In the genomic region with DNA sequence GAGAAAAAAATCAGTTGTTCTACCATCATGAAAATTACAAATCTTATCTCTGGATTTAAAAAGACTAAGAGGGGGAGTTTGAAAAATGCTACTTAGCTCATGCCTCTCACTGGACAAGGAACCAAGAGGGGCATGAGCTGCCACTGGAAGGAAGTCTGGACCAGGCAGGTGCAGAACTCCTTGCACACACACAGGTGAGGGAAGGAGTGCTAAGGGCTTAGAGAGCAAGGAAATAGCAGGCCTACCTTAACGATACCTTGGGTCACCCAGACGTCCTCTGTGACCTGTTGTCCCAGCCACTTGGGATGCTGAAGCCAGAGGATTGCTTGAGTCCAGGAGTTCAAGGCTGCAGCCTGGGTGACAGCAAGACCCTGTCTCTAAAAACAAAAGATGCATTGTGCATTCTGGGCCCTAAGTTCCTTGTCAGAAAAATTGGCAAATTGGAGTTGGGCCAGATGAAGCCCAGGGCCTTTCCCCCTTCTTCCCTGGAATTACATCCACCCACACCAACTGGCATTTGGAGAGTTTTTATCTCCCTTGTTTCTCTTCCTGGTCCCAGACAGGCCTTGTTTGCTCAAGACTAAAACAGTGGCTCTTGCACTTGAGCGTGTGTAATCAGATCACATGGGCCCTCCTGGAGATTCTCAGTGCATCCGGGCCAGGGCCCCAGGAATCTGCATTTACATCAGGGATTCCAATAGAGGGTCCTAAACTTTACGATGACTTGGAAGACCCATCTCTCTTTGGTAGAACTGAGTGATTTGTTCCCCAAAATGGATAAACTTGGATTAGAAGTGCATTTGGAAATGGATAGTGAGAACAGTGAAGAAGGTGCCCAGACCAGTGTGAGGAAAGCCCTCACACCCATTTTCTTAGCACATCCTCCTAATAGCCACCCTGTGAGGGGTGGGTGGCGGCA, we compare ENCODE assay signal across 8 cellular contexts. TPM values are rescaled to one million over a fixed set of nuclear protein-coding genes. Genes with fewer than 3 reads are reported as not detected.
A peak's percentile ranks its signal among the peaks of the same experiment; 100 is the strongest.
DNase-seq lines count a peak whose midpoint lies in the region; ATAC-seq, FAIRE-seq and TF ChIP-seq lines count a peak whose summit lies in the region.

No MANE protein-coding gene starts in this region.

- H3K27me3 Mint-ChIP-seq in activated T-helper 2 cell treated with anti-CD3 and anti-CD28 coated beads, Interferon-gamma antibody, Interleukin-2, Interleukin-4, amounts not matched to agents 10 μg/mL and 5 μg/mL and 100 μg/mL, durations not matched to agents 14 hours and 24 hours and 36 hours (ENCODE audit: low read depth), result no peaks in the 10 kb centered on the region

- H3K27ac ChIP-seq in C4-2B (peak overlapping the region; percentile 98), stomach (peak overlapping the region; percentile 79 to 96 (median 92))

- in situ Hi-C loops in GM13976 (cut with MboI; ENCODE audit: low sequenced_read_pairs, unreplicated experiment), result loop anchor here (10.0 kb wide), 1 partner anchor 58 kb away; no protein-coding TSS in a partner anchor

- H3K4me3 Mint-ChIP-seq in activated T-helper 2 cell treated with anti-CD3 and anti-CD28 coated beads, Interferon-gamma antibody, Interleukin-2, Interleukin-4, amounts not matched to agents 10 μg/mL and 5 μg/mL and 100 μg/mL, durations not matched to agents 14 hours and 24 hours and 36 hours (ENCODE audit: low read depth), result peak overlapping the region; percentile 100

- no peak for ATAC-seq in HG03039 (IDR thresholded peaks at IDR 0.05; ENCODE audit: unreplicated experiment)

- TF ChIP-seq CTCF in C4-2B (conservative IDR thresholded peaks at IDR 0.05) (no peak), HFF-Myc (IDR thresholded peaks at IDR 0.05; ENCODE audit: low read depth, low read length, missing control alignments) (no peak), stomach (IDR thresholded peaks at IDR 0.05) (no peak), GM13976 (IDR thresholded peaks at IDR 0.05; ENCODE audit: borderline replicate concordance, control extremely low read depth, extremely low read depth, insufficient read depth, missing control alignments) (no peak)

- FAIRE-seq in RCC 7860 (lab: Jason Lieb, UNC), result no peak

- TF ChIP-seq EP300 in stomach (IDR thresholded peaks at IDR 0.05), result no peak

- no peaks in the 10 kb centered on the region for H3K27me3 ChIP-seq in stomach

- no peak for TF ChIP-seq POLR2A in stomach (IDR thresholded peaks at IDR 0.05)

- intact Hi-C loops in activated T-helper 2 cell treated with anti-CD3 and anti-CD28 coated beads, Interferon-gamma antibody, Interleukin-2, Interleukin-4, amounts not matched to agents 10 μg/mL and 5 μg/mL and 100 μg/mL, durations not matched to agents 14 hours and 24 hours and 36 hours (cut with micrococcal nuclease), result no loop called here
- intact Hi-C loops in stomach (cut with DNase I; ENCODE audit: low total_unique reads), result no loop called here

- peaks cover 38% of the 10 kb centered on the region for H3K36me3 Mint-ChIP-seq in activated T-helper 2 cell treated with anti-CD3 and anti-CD28 coated beads, Interferon-gamma antibody, Interleukin-2, Interleukin-4, amounts not matched to agents 10 μg/mL and 5 μg/mL and 100 μg/mL, durations not matched to agents 14 hours and 24 hours and 36 hours (ENCODE audit: low read depth)

- H3K4me3 ChIP-seq in HFF-Myc (replicated peaks; ENCODE audit: low read depth, low read length) (peak overlapping the region; percentile 97), stomach (peak overlapping the region; percentile 69 to 96 (median 80))

- WGBS in stomach, 5 donors, result 38 to 55% (median 48%) methylated on average over 6 of the region's 6 CpGs

- DNase-seq in HFF-Myc (ENCODE audit: extremely low read depth, low read depth) (no peak), iris pigment epithelial cell (ENCODE audit: low read depth) (peak; percentile 83), stomach (peak; percentile 47), RCC 7860 (ENCODE audit: low spot score) (no peak), GM13976 (ENCODE audit: low spot score) (no peak)
- no peak for DNase-seq in activated T-helper 2 cell treated with anti-CD3 and anti-CD28 coated beads, Interferon-gamma antibody, Interleukin-2, Interleukin-4, amounts not matched to agents 10 μg/mL and 5 μg/mL and 100 μg/mL, durations not matched to agents 14 hours and 24 hours and 36 hours (ENCODE audit: low spot score)

- no peaks in the 10 kb centered on the region for H3K9me3 Mint-ChIP-seq in activated T-helper 2 cell treated with anti-CD3 and anti-CD28 coated beads, Interferon-gamma antibody, Interleukin-2, Interleukin-4, amounts not matched to agents 10 μg/mL and 5 μg/mL and 100 μg/mL, durations not matched to agents 14 hours and 24 hours and 36 hours

- no peaks in the 10 kb centered on the region for H3K9me3 ChIP-seq in stomach

- peak overlapping the region; percentile 94 for H3K27ac Mint-ChIP-seq in activated T-helper 2 cell treated with anti-CD3 and anti-CD28 coated beads, Interferon-gamma antibody, Interleukin-2, Interleukin-4, amounts not matched to agents 10 μg/mL and 5 μg/mL and 100 μg/mL, durations not matched to agents 14 hours and 24 hours and 36 hours

- H3K4me1 ChIP-seq in stomach, result peaks cover 26 to 47% (median 37%) of the 10 kb centered on the region in 4 donors

- peaks cover 15 to 26% (median 20%) of the 10 kb centered on the region in 4 donors for H3K36me3 ChIP-seq in stomach

- H3K4me1 Mint-ChIP-seq in activated T-helper 2 cell treated with anti-CD3 and anti-CD28 coated beads, Interferon-gamma antibody, Interleukin-2, Interleukin-4, amounts not matched to agents 10 μg/mL and 5 μg/mL and 100 μg/mL, durations not matched to agents 14 hours and 24 hours and 36 hours (ENCODE audit: low read depth), result peaks cover 32% of the 10 kb centered on the region

RNA-seq across cellular contexts. Expression of gene DDIT4, which starts 3.0 kb away (rescaled TPM):
- total RNA-seq in activated T-helper 2 cell treated with anti-CD3 and anti-CD28 coated beads, Interferon-gamma antibody, Interleukin-2, Interleukin-4, amounts not matched to agents 10 μg/mL and 5 μg/mL and 100 μg/mL, durations not matched to agents 14 hours and 24 hours and 36 hours, result 543 and 569 TPM in 2 replicates
- 100 to 1,000 TPM in 4 of 5 donors, 10 to 100 TPM in 1; 89.9 to 188 (median 154) TPM for total RNA-seq in stomach
- polyA plus RNA-seq in stomach, result 100 to 1,000 TPM; 122 to 176 (median 170) TPM

Comparison
In these comparisons a context has a peak if more than half of its experiments do, and no peak if none do; other contexts are left out.
1. DNase-seq: peak in iris pigment epithelial cell (single experiment) and stomach (single experiment); none in HFF-Myc (single experiment), activated T-helper 2 cell treated with anti-CD3 and anti-CD28 coated beads, Interferon-gamma antibody, Interleukin-2, Interleukin-4, amounts not matched to agents 10 μg/mL and 5 μg/mL and 100 μg/mL, durations not matched to agents 14 hours and 24 hours and 36 hours (single experiment), RCC 7860 (single experiment) and GM13976 (single experiment).